ENCODE assay signal across 19 cellular contexts in genomic region chr17:64676763-64677162, GRCh38. TPM values are rescaled to one million over a fixed set of nuclear protein-coding genes. Genes with fewer than 3 reads are reported as not detected.
DNase-seq lines count a peak whose midpoint lies in the region; ATAC-seq and TF ChIP-seq lines count a peak whose summit lies in the region.
"Had no signal": no experiment of that assay in that cellular context is flagged by ENCODE, and none has a peak within 500 bp of the region (broad histone marks: within the 10 kb centered on the region; RNA-seq: fewer than 3 reads in every experiment).

No MANE protein-coding gene starts in this region.

- no peak overlapping the region for H4K12ac ChIP-seq in trophoblast cell (ENCODE audit: low read depth, low read length)

- H2AK5ac ChIP-seq in trophoblast cell (ENCODE audit: low read length) = no peak overlapping the region

- H3K4ac ChIP-seq in trophoblast cell (ENCODE audit: low read depth, low read length) = no peak overlapping the region

- TF ChIP-seq CTCF in HFFc6 (IDR thresholded peaks at IDR 0.05) (no peak), endodermal cell (conservative IDR thresholded peaks at IDR 0.05) (no peak), right lobe of liver (IDR thresholded peaks at IDR 0.05) (no peak), nephron progenitor cell (IDR thresholded peaks at IDR 0.05) (no peak), ovary (IDR thresholded peaks at IDR 0.05) (no peak)

- H3K9ac ChIP-seq in endodermal cell (ENCODE audit: extremely low read depth, low read length, poor library complexity, severe bottlenecking) (no peak overlapping the region), trophoblast cell (ENCODE audit: low read length) (no peak overlapping the region)

- intact Hi-C loops in right lobe of liver (cut with DNase I) (no loop called here), ovary (cut with DNase I) (no loop called here)

- no peak for TF ChIP-seq EP300 in ovary (IDR thresholded peaks at IDR 0.05)

- no peak overlapping the region for H3K18ac ChIP-seq in trophoblast cell (ENCODE audit: low read length)

- H3K36me3 ChIP-seq in endodermal cell (ENCODE audit: control insufficient read depth, insufficient read depth, low read length) = no peaks in the 10 kb centered on the region
- no peaks in the 10 kb centered on the region for H3K36me3 ChIP-seq in right lobe of liver
- H3K36me3 ChIP-seq in trophoblast cell (ENCODE audit: control insufficient read depth in 1 of 2, insufficient read depth in 2 of 2, low read length in 2 of 2) = no peaks in the 10 kb centered on the region
- H3K36me3 ChIP-seq in ovary = no peaks in the 10 kb centered on the region

- WGBS in endodermal cell (ENCODE audit: insufficient coverage in 1 of 2, insufficient read length in 1 of 2), 2 experiments = 36 to 65% methylated on average over 2 to 3 of the region's 3 CpGs
- WGBS in right lobe of liver (ENCODE audit: insufficient coverage, low coverage, low lambda C conversion rate, missing lambda C conversion rate) = 20% methylated on average over 2 of the region's 3 CpGs
- no CpG with 5 or more reads among the region's 3 CpGs for WGBS in trophoblast cell (ENCODE audit: extremely low coverage, insufficient coverage, insufficient read length)
- 59 to 63% (median 60%) methylated on average over 3 of the region's 3 CpGs for WGBS in ovary, 3 donors

- H3K27ac ChIP-seq in endodermal cell (ENCODE audit: low read depth, low read length) (no peak overlapping the region), right lobe of liver (no peak overlapping the region), trophoblast cell (ENCODE audit: low read depth, low read length) (no peak overlapping the region), ovary (no peak overlapping the region)

- H3K27ac Mint-ChIP-seq in HFFc6 (peak overlapping the region; percentile 45; the same call in 1 of the 2 replicates), endodermal cell (no peak overlapping the region), nephron progenitor cell (no peak overlapping the region)
- H3K27ac Mint-ChIP-seq: GM23338 had no signal

- no peak overlapping the region for H4K8ac ChIP-seq in trophoblast cell (ENCODE audit: low read depth, low read length)

- H3K14ac ChIP-seq in trophoblast cell (ENCODE audit: low read length) = no peak overlapping the region

- H3K4me1 Mint-ChIP-seq in HFFc6 (ENCODE audit: low read depth) (peaks cover 43% of the 10 kb centered on the region), endodermal cell (no peaks in the 10 kb centered on the region), nephron progenitor cell (no peaks in the 10 kb centered on the region)
- H3K4me1 Mint-ChIP-seq: CD4-positive, alpha-beta memory T cell; GM23338; H9 had no signal

- no peak for TF ChIP-seq POLR2A in right lobe of liver (IDR thresholded peaks at IDR 0.05)
- no peak for TF ChIP-seq POLR2A in ovary (IDR thresholded peaks at IDR 0.05)

- no peak overlapping the region for H3K4me3 ChIP-seq in endodermal cell (ENCODE audit: low read length)
- H3K4me3 ChIP-seq in right lobe of liver = no peak overlapping the region
- H3K4me3 ChIP-seq in trophoblast cell (ENCODE audit: low read depth, low read length) = no peak overlapping the region
- no peak overlapping the region for H3K4me3 ChIP-seq in ovary
- H3K4me3 ChIP-seq: GM23338 had no signal

- H3K4me3 Mint-ChIP-seq in HFFc6 (no peak overlapping the region), endodermal cell (no peak overlapping the region), nephron progenitor cell (no peak overlapping the region)
- H3K4me3 Mint-ChIP-seq: CD4-positive, alpha-beta memory T cell; GM23338; H9 had no signal

- DNase-seq in HFFc6 (no peak), endodermal cell (peak; percentile 20), left lobe of liver (ENCODE audit: low spot score) (no peak), right lobe of liver (no peak), trophoblast cell (no peak), nephron progenitor cell (no peak), ovary (no peak), NCI-H1092 treated with DMSO at 0.1 percent for 48 hours (lab: John Stamatoyannopoulos, UW) (no peak)
- DNase-seq: 8988T; C1 segment of cervical spinal cord; Calu3; CD4-positive, alpha-beta memory T cell; COR-L47; DMS53; DMS79 treated with DMSO at 0.1 percent for 48 hours; GF-D8; H9 had no signal

- H3K4me2 ChIP-seq in trophoblast cell (ENCODE audit: low read length) = no peak overlapping the region
- H3K4me2 ChIP-seq: GM23338 had no signal

- H3K9me3 Mint-ChIP-seq in HFFc6 = no peaks in the 10 kb centered on the region
- no peaks in the 10 kb centered on the region for H3K9me3 Mint-ChIP-seq in endodermal cell
- H3K9me3 Mint-ChIP-seq in nephron progenitor cell = no peaks in the 10 kb centered on the region
- H3K9me3 Mint-ChIP-seq: CD4-positive, alpha-beta memory T cell; GM23338; H9 had no signal

- no peaks in the 10 kb centered on the region for H3K27me3 Mint-ChIP-seq in HFFc6 (ENCODE audit: insufficient read depth)
- no peaks in the 10 kb centered on the region for H3K27me3 Mint-ChIP-seq in endodermal cell (ENCODE audit: insufficient read depth)
- H3K27me3 Mint-ChIP-seq in nephron progenitor cell (ENCODE audit: low read depth, poor library complexity) = peaks cover 14% of the 10 kb centered on the region
- H3K27me3 Mint-ChIP-seq: CD4-positive, alpha-beta memory T cell had no signal

- ATAC-seq in left lobe of liver (peak; percentile 69), right lobe of liver (peak in 3 of 4 donors; percentile 28 to 83 (median 79))
- ATAC-seq: GM23338, HCT116 had no signal

- H3K4me1 ChIP-seq in endodermal cell (ENCODE audit: control insufficient read depth, insufficient read depth, low read length) = no peaks in the 10 kb centered on the region
- no peaks in the 10 kb centered on the region for H3K4me1 ChIP-seq in right lobe of liver
- H3K4me1 ChIP-seq in trophoblast cell (ENCODE audit: control insufficient read depth in 1 of 2, insufficient read depth in 2 of 2, low read length in 2 of 2) = peaks cover 3 to 8% of the 10 kb centered on the region in 2 experiments
- H3K4me1 ChIP-seq in ovary (ENCODE audit: insufficient read depth) = no peaks in the 10 kb centered on the region

- H2BK5ac ChIP-seq in trophoblast cell (ENCODE audit: low read depth, low read length, poor library complexity) = no peak overlapping the region

- H2BK12ac ChIP-seq in trophoblast cell (ENCODE audit: low read length) = no peak overlapping the region

- H3K79me2 ChIP-seq in trophoblast cell (ENCODE audit: control insufficient read depth, insufficient read depth, low read length, poor library complexity) = peaks cover 2% of the 10 kb centered on the region

- no peak overlapping the region for H2AFZ ChIP-seq in trophoblast cell (ENCODE audit: insufficient read depth, low read length, poor library complexity)
- H2AFZ ChIP-seq: GM23338 had no signal

- no peak overlapping the region for H4K91ac ChIP-seq in trophoblast cell (ENCODE audit: low read depth, low read length)

- peaks cover 7% of the 10 kb centered on the region for H3K79me1 ChIP-seq in trophoblast cell (ENCODE audit: low read length)

- H3K36me3 Mint-ChIP-seq in HFFc6 (ENCODE audit: low read depth) (no peaks in the 10 kb centered on the region), endodermal cell (ENCODE audit: low read depth) (no peaks in the 10 kb centered on the region), nephron progenitor cell (ENCODE audit: low read depth) (no peaks in the 10 kb centered on the region)
- H3K36me3 Mint-ChIP-seq: CD4-positive, alpha-beta memory T cell had no signal

- H3K23ac ChIP-seq in trophoblast cell (ENCODE audit: low read length) = no peak overlapping the region

- H3K27me3 ChIP-seq in endodermal cell (ENCODE audit: control insufficient read depth, insufficient read depth, low read length, poor library complexity, severe bottlenecking) (no peaks in the 10 kb centered on the region), right lobe of liver (no peaks in the 10 kb centered on the region), trophoblast cell (ENCODE audit: insufficient read depth, low read length) (no peaks in the 10 kb centered on the region), ovary (no peaks in the 10 kb centered on the region)

- no peak overlapping the region for H2BK120ac ChIP-seq in trophoblast cell (ENCODE audit: insufficient read depth, low read length, poor library complexity)

- H3K9me3 ChIP-seq in endodermal cell (ENCODE audit: control insufficient read depth, low read length) = no peaks in the 10 kb centered on the region
- no peaks in the 10 kb centered on the region for H3K9me3 ChIP-seq in right lobe of liver
- H3K9me3 ChIP-seq in trophoblast cell (ENCODE audit: insufficient read depth, low read depth, low read length) = no peaks in the 10 kb centered on the region
- H3K9me3 ChIP-seq in ovary = no peaks in the 10 kb centered on the region

RNA-seq across cellular contexts. Expression of gene SMURF2, which starts 14.7 kb away (rescaled TPM):
- total RNA-seq in HFFc6 (2021; fragmentation: NEBNext Ultra II Directional; extraction: Animal tissue kit (Norgen Biotek cat#: 25700)) = 100 to 1,000 TPM in 3 of 6 experiments, 10 to 100 TPM in 3; 92.5 to 206 (median 99.1) TPM
- total RNA-seq in endodermal cell (10 to 100 TPM; 33.6 to 34.1 TPM), left lobe of liver (2.2 TPM), right lobe of liver (1 to 10 TPM; 2.5 to 6.8 (median 4.0) TPM), ovary (10 to 100 TPM; 16.4 to 29.0 (median 24.6) TPM)
- 25.2 TPM for polyA plus RNA-seq in endodermal cell (2013, experiment 1 of 2)
- 27.9 TPM for polyA plus RNA-seq in endodermal cell (2013, experiment 2 of 2)
- polyA plus RNA-seq in trophoblast cell (2013) = 44.7 TPM in 2 replicates
- polyA plus RNA-seq in ovary = 10 to 100 TPM in 1 of 2 donors, 1 to 10 TPM in 1; 9.9 to 18.4 TPM
